Comparison of ENCODE assay signal across 32 cellular contexts in genomic region chr7:108662783-108663182, GRCh38.
"Had no signal": no experiment of that assay in that cellular context is flagged by ENCODE, and none has a peak within 500 bp of the region (broad histone marks: within the 10 kb centered on the region; RNA-seq: fewer than 3 reads in every experiment).

No MANE protein-coding gene starts in this region.

- DNase-seq: activated CD4-positive, alpha-beta memory T cell treated with anti-CD3 and anti-CD28 coated beads, Interleukin-2, amount 10 ng/mL, durations not matched to agents 7 days and 5 days; activated CD4-positive, alpha-beta T cell treated with anti-CD3 and anti-CD28 coated beads for 4 hours; activated CD4-positive, alpha-beta T cell treated with anti-CD3 and anti-CD28 coated beads, Interleukin-2, amount 10 ng/mL, durations not matched to agents 7 days and 5 days; activated CD4-positive, alpha-beta T cell treated with anti-CD3 and anti-CD28 coated beads, Interleukin-2, amount 50 U/mL, for 4 hours; activated CD4-positive, CD25-positive, alpha-beta regulatory T cell; activated CD4-positive, CD25-positive, alpha-beta regulatory T cell treated with anti-CD3 and anti-CD28 coated beads, Interleukin-2, amount 50 U/mL, for 72 hours; activated CD8-positive, alpha-beta memory T cell treated with anti-CD3 and anti-CD28 coated beads, Interleukin-2, amount 50 U/mL, for 48 hours; activated effector memory CD4-positive, alpha-beta T cell treated with Interleukin-2 at 50 U/mL for 16 hours; activated gamma-delta T cell treated with Interleukin-2 at 50 U/mL for 16 hours; activated naive CD4-positive, alpha-beta T cell treated with anti-CD3 and anti-CD28 coated beads, Interleukin-2, amount 50 U/mL, for 16 hours; activated naive CD4-positive, alpha-beta T cell treated with Interleukin-2 at 50 U/mL for 16 hours; activated T-cell treated with anti-CD3 and anti-CD28 coated beads for 4 hours; activated T-cell treated with anti-CD3 and anti-CD28 coated beads, Interleukin-2, amount 50 U/mL, for 24 hours; amniotic stem cell; anterior cingulate cortex; brain microvascular endothelial cell; dorsolateral prefrontal cortex; effector memory CD4-positive, alpha-beta T cell; endodermal cell; foreskin keratinocyte; gastrocnemius medialis; glutamatergic neuron; heart left ventricle; T-helper 2 cell had no signal

- H3K4me3 ChIP-seq: coronary artery, dorsolateral prefrontal cortex, gastrocnemius medialis, heart left ventricle had no signal

- H3K27ac ChIP-seq: brain microvascular endothelial cell, coronary artery, dorsolateral prefrontal cortex, foreskin keratinocyte, gastrocnemius medialis, heart left ventricle had no signal

- ATAC-seq: activated T-helper 17 cell treated with anti-CD3 and anti-CD28 coated beads, Interleukin-2, amount 50 U/mL, for 72 hours; esophagus mucosa; foreskin keratinocyte; gastrocnemius medialis; heart left ventricle had no signal

- H3K27me3 ChIP-seq: brain microvascular endothelial cell, dorsolateral prefrontal cortex, foreskin keratinocyte, gastrocnemius medialis, heart left ventricle had no signal

- H3K4me1 Mint-ChIP-seq: activated CD4-positive, alpha-beta memory T cell treated with anti-CD3 and anti-CD28 coated beads, Interleukin-2, amount 10 ng/mL, durations not matched to agents 7 days and 5 days; activated CD4-positive, alpha-beta T cell treated with anti-CD3 and anti-CD28 coated beads, Interleukin-2, amount 10 ng/mL, durations not matched to agents 7 days and 5 days; activated T-helper 17 cell treated with anti-CD3 and anti-CD28 coated beads, Interleukin-2, amount 50 U/mL, for 72 hours; central memory CD8-positive, alpha-beta T cell had no signal

- H3K4me1 ChIP-seq: foreskin keratinocyte, gastrocnemius medialis, heart left ventricle had no signal

- H3K9me3 Mint-ChIP-seq: activated CD4-positive, alpha-beta memory T cell treated with anti-CD3 and anti-CD28 coated beads, Interleukin-2, amount 10 ng/mL, durations not matched to agents 7 days and 5 days; activated CD4-positive, alpha-beta T cell treated with anti-CD3 and anti-CD28 coated beads, Interleukin-2, amount 10 ng/mL, durations not matched to agents 7 days and 5 days; activated T-cell treated with anti-CD3 and anti-CD28 coated beads, Interleukin-2, amount 50 U/mL, for 24 hours; activated T-helper 17 cell treated with anti-CD3 and anti-CD28 coated beads, Interleukin-2, amount 50 U/mL, for 72 hours; central memory CD8-positive, alpha-beta T cell; dendritic cell treated with granulocyte-macrophage colony-stimulating factor and Interleukin-4, amounts not matched to agents 40 ng/mL and 50 ng/mL, for 4 days; endodermal cell had no signal

- FAIRE-seq: astrocyte, bronchial epithelial cell had no signal

- H3K27ac Mint-ChIP-seq: activated CD4-positive, alpha-beta memory T cell treated with anti-CD3 and anti-CD28 coated beads, Interleukin-2, amount 10 ng/mL, durations not matched to agents 7 days and 5 days; activated CD4-positive, alpha-beta T cell treated with anti-CD3 and anti-CD28 coated beads, Interleukin-2, amount 10 ng/mL, durations not matched to agents 7 days and 5 days; activated naive CD8-positive, alpha-beta T cell; activated T-cell treated with anti-CD3 and anti-CD28 coated beads, Interleukin-2, amount 50 U/mL, for 24 hours; activated T-helper 17 cell treated with anti-CD3 and anti-CD28 coated beads, Interleukin-2, amount 50 U/mL, for 72 hours; dendritic cell treated with granulocyte-macrophage colony-stimulating factor and Interleukin-4, amounts not matched to agents 40 ng/mL and 50 ng/mL, for 4 days; endodermal cell had no signal

- H3K9me3 ChIP-seq: gastrocnemius medialis, heart left ventricle had no signal

- H3K36me3 ChIP-seq: brain microvascular endothelial cell, gastrocnemius medialis, heart left ventricle had no signal

- H3K4me3 Mint-ChIP-seq: activated CD4-positive, alpha-beta memory T cell treated with anti-CD3 and anti-CD28 coated beads, Interleukin-2, amount 10 ng/mL, durations not matched to agents 7 days and 5 days; activated CD4-positive, alpha-beta T cell treated with anti-CD3 and anti-CD28 coated beads, Interleukin-2, amount 10 ng/mL, durations not matched to agents 7 days and 5 days; activated naive CD8-positive, alpha-beta T cell; activated T-cell treated with anti-CD3 and anti-CD28 coated beads, Interleukin-2, amount 50 U/mL, for 24 hours; activated T-helper 17 cell treated with anti-CD3 and anti-CD28 coated beads, Interleukin-2, amount 50 U/mL, for 72 hours; central memory CD8-positive, alpha-beta T cell; dendritic cell treated with granulocyte-macrophage colony-stimulating factor and Interleukin-4, amounts not matched to agents 40 ng/mL and 50 ng/mL, for 4 days; endodermal cell had no signal

- H3K36me3 Mint-ChIP-seq: activated naive CD8-positive, alpha-beta T cell had no signal

- H3K27me3 Mint-ChIP-seq: activated CD4-positive, alpha-beta memory T cell treated with anti-CD3 and anti-CD28 coated beads, Interleukin-2, amount 10 ng/mL, durations not matched to agents 7 days and 5 days; activated T-cell treated with anti-CD3 and anti-CD28 coated beads, Interleukin-2, amount 50 U/mL, for 24 hours; central memory CD8-positive, alpha-beta T cell; dendritic cell treated with granulocyte-macrophage colony-stimulating factor and Interleukin-4, amounts not matched to agents 40 ng/mL and 50 ng/mL, for 4 days had no signal
